Comparison of ENCODE assay signal across 22 cellular contexts in genomic region chr18:55513199-55513598, GRCh38.
DNase-seq lines count a peak whose midpoint lies in the region; FAIRE-seq and TF ChIP-seq lines count a peak whose summit lies in the region.
"Had no signal": no experiment of that assay in that cellular context is flagged by ENCODE, and none has a peak within 500 bp of the region (broad histone marks: within the 10 kb centered on the region; RNA-seq: fewer than 3 reads in every experiment).

No MANE protein-coding gene starts in this region.

- POLR2A ChIA-PET in endothelial cell of umbilical vein (lab: Charles Lee) = no interaction called here

- no peak for TF ChIP-seq CTCF in endothelial cell of umbilical vein (IDR thresholded peaks at IDR 0.05; ENCODE audit: extremely low read depth in 1 of 2, insufficient read depth in 1 of 2, low read depth in 1 of 2, low read length in 2 of 2)

- peaks cover 27% of the 10 kb centered on the region for H3K79me2 ChIP-seq in endothelial cell of umbilical vein (ENCODE audit: control insufficient read depth, insufficient read depth, low read length)

- peak; percentile 17 for DNase-seq in SIG-M5 treated with dmso at 0.1 percent for 504 hours (lab: John Stamatoyannopoulos, UW; ENCODE audit: unreplicated experiment)
- no peak for DNase-seq in SIG-M5 (lab: John Stamatoyannopoulos, UW)
- DNase-seq in MV-4-11 (lab: John Stamatoyannopoulos, UW) = peak; percentile 25
- DNase-seq in endothelial cell of umbilical vein (ENCODE audit: low read depth, low spot score) = no peak
- DNase-seq in pons (ENCODE audit: low spot score) = peak; percentile 79
- no peak for DNase-seq in NCI-H446 treated with DMSO at 0.1 percent for 48 hours (lab: John Stamatoyannopoulos, UW)
- no peak for DNase-seq in effector memory CD4-positive, alpha-beta T cell
- no peak for DNase-seq in kidney tubule cell (ENCODE audit: low spot score)
- DNase-seq: 8988T; activated CD4-positive, alpha-beta T cell treated with anti-CD3 and anti-CD28 coated beads for 4 hours; activated effector memory CD4-positive, alpha-beta T cell treated with anti-CD3 and anti-CD28 coated beads, Interleukin-2, amount 50 U/mL, for 16 hours; adrenal gland; CD4-positive, alpha-beta memory T cell; DMS79; NCI-H1417 treated with DMSO at 0.1 percent for 48 hours; NCI-H226; SJCRH30; stimulated activated naive B cell treated with anti-CD40 and anti-IgM and Interleukin-4, amounts not matched to agents 10 μg/mL and 1 μg/mL and 100 μg/mL, for 72 hours; T-helper 9 cell; upper lobe of left lung had no signal

- H3K27me3 ChIP-seq in endothelial cell of umbilical vein (ENCODE audit: control insufficient read depth in 2 of 2, insufficient read depth in 2 of 2, low read length in 2 of 2) = no peaks in the 10 kb centered on the region
- no peaks in the 10 kb centered on the region for H3K27me3 ChIP-seq in effector memory CD4-positive, alpha-beta T cell (replicated peaks; ENCODE audit: control insufficient read depth, insufficient read depth, low read length, poor library complexity, severe bottlenecking)
- H3K27me3 ChIP-seq: adrenal gland, SJCRH30, upper lobe of left lung had no signal

- dilution Hi-C loops in endothelial cell of umbilical vein (cut with MboI; ENCODE audit: extremely low pct_ligation_motif_present, low sequenced_read_pairs) = no loop called here

- H3K9me3 ChIP-seq in endothelial cell of umbilical vein (replicated peaks; ENCODE audit: control insufficient read depth, insufficient read depth, low read length) = no peaks in the 10 kb centered on the region
- no peaks in the 10 kb centered on the region for H3K9me3 ChIP-seq in effector memory CD4-positive, alpha-beta T cell (ENCODE audit: control insufficient read depth, low read length)
- H3K9me3 ChIP-seq: SJCRH30, upper lobe of left lung had no signal

- no peaks in the 10 kb centered on the region for H3K9me1 ChIP-seq in endothelial cell of umbilical vein (replicated peaks; ENCODE audit: control insufficient read depth, extremely low read depth, insufficient read depth, low read length)

- CTCF ChIA-PET in endothelial cell of umbilical vein (lab: Charles Lee) = interaction anchor here (1.2 to 2.2 kb wide), 4 partner anchors 8 to 269 kb away, joined by 4 to 7 read pairs (median 6); no protein-coding TSS in a partner anchor

- BruUV-seq in endothelial cell of umbilical vein (replicated peaks; lab: Mats Ljungman, UMichigan) = no TSS peak

- intact Hi-C loops in endothelial cell of umbilical vein (cut with micrococcal nuclease) = loop anchor here (5.0 kb wide), 1 partner anchor 281 kb away; no protein-coding TSS in a partner anchor

- FAIRE-seq in endothelial cell of umbilical vein (lab: Jason Lieb, UNC) = no peak
- FAIRE-seq: H1 had no signal

- H3K4me1 ChIP-seq in endothelial cell of umbilical vein (ENCODE audit: control insufficient read depth, extremely low read depth, insufficient read depth, low read length) = peaks cover 53% of the 10 kb centered on the region
- no peaks in the 10 kb centered on the region for H3K4me1 ChIP-seq in effector memory CD4-positive, alpha-beta T cell (ENCODE audit: control insufficient read depth, insufficient read depth, low read length, poor library complexity, severe bottlenecking)
- H3K4me1 ChIP-seq: SJCRH30 had no signal

- H3K27ac ChIP-seq in endothelial cell of umbilical vein (ENCODE audit: insufficient read depth, low read depth, low read length) = peak overlapping the region; percentile 71
- H3K27ac ChIP-seq in effector memory CD4-positive, alpha-beta T cell (ENCODE audit: insufficient read depth, low read length, poor library complexity, severe bottlenecking) = no peak overlapping the region
- H3K27ac ChIP-seq: adrenal gland, KMS-11, SJCRH30, upper lobe of left lung had no signal

- H3K36me3 ChIP-seq in endothelial cell of umbilical vein (ENCODE audit: control insufficient read depth in 2 of 2, extremely low read depth in 1 of 2, insufficient read depth in 2 of 2, low read length in 2 of 2) = no peaks in the 10 kb centered on the region
- no peaks in the 10 kb centered on the region for H3K36me3 ChIP-seq in effector memory CD4-positive, alpha-beta T cell (ENCODE audit: control insufficient read depth, insufficient read depth, low read length)
- H3K36me3 ChIP-seq: adrenal gland, SJCRH30, upper lobe of left lung had no signal

- peak overlapping the region; percentile 18 for H3K9ac ChIP-seq in endothelial cell of umbilical vein (replicated peaks; ENCODE audit: extremely low read depth, insufficient read depth, low read length)
- H3K9ac ChIP-seq: KMS-11 had no signal

- no peaks in the 10 kb centered on the region for H4K20me1 ChIP-seq in endothelial cell of umbilical vein (replicated peaks; ENCODE audit: control insufficient read depth, extremely low read depth, insufficient read depth, low read length)

- no peak for TF ChIP-seq POLR2A in endothelial cell of umbilical vein (IDR thresholded peaks at IDR 0.05; ENCODE audit: low read depth, low read length)

- H3K4me3 ChIP-seq in endothelial cell of umbilical vein (replicated peaks in 1 of 3; ENCODE audit: insufficient read depth in 1 of 3, low read depth in 1 of 3, low read length in 3 of 3) = no peak overlapping the region
- no peak overlapping the region for H3K4me3 ChIP-seq in effector memory CD4-positive, alpha-beta T cell (ENCODE audit: insufficient read depth, low read depth, low read length, poor library complexity, severe bottlenecking)
- H3K4me3 ChIP-seq: adrenal gland, SJCRH30, upper lobe of left lung had no signal

- no peak overlapping the region for H2AFZ ChIP-seq in endothelial cell of umbilical vein (ENCODE audit: low read depth, low read length)

- no peak overlapping the region for H3K4me2 ChIP-seq in endothelial cell of umbilical vein (ENCODE audit: insufficient read depth, low read length)
- H3K4me2 ChIP-seq: KMS-11 had no signal

TF ChIP-seq in endothelial cell of umbilical vein, 7 proteins besides CTCF, POLR2A, EP300 and RAD21:
- no peak for TF ChIP-seq JUN (IDR thresholded peaks at IDR 0.05; ENCODE audit: borderline replicate concordance, insufficient read depth, insufficient read length, low read depth)
- no peak for TF ChIP-seq POLR2AphosphoS5 (IDR thresholded peaks at IDR 0.05; ENCODE audit: insufficient read depth, low read depth, low read length)
- no peak for TF ChIP-seq GATA2 (IDR thresholded peaks at IDR 0.05; ENCODE audit: insufficient read depth, insufficient read length, low read depth, low read length)
- no peak for TF ChIP-seq MYC (IDR thresholded peaks at IDR 0.05; ENCODE audit: low read depth, low read length)
- no peak for TF ChIP-seq EZH2 (IDR thresholded peaks at IDR 0.05; ENCODE audit: borderline replicate concordance, low read depth, low read length, severe bottlenecking)
- no peak for TF ChIP-seq FOS (IDR thresholded peaks at IDR 0.05; ENCODE audit: borderline replicate concordance, insufficient read depth, low read length)
- no peak for TF ChIP-seq MAX (IDR thresholded peaks at IDR 0.05; ENCODE audit: insufficient read depth, insufficient read length)

Comparison
In these comparisons a context has a peak if more than half of its experiments do, and no peak if none do; other contexts are left out.
1. DNase-seq: peak in SIG-M5 treated with dmso at 0.1 percent for 504 hours (single experiment), MV-4-11 (single experiment) and pons (single experiment); none in SIG-M5 (single experiment), endothelial cell of umbilical vein (single experiment), NCI-H446 treated with DMSO at 0.1 percent for 48 hours (single experiment), effector memory CD4-positive, alpha-beta T cell (0 of 3) and kidney tubule cell (single experiment).